6 cellular contexts compared by ENCODE assay signal in genomic region chr10:70159366-70159765, GRCh38. TPM values are rescaled to one million over a fixed set of nuclear protein-coding genes. Genes with fewer than 3 reads are reported as not detected.
A peak's percentile ranks its signal among the peaks of the same experiment; 100 is the strongest.
DNase-seq lines count a peak whose midpoint lies in the region; ATAC-seq, FAIRE-seq and TF ChIP-seq lines count a peak whose summit lies in the region.
"Not testable (repeated sequence)": the region's sequence is repeated elsewhere in the genome, so short reads cannot be mapped to it uniquely, and the experiment has no call there.

No MANE protein-coding gene starts in this region.

- peaks cover 26% of the 10 kb centered on the region for H3K4me1 Mint-ChIP-seq in WTC11
- H3K4me1 Mint-ChIP-seq in activated naive CD4-positive, alpha-beta T cell treated with anti-CD3 and anti-CD28 coated beads for 36 hours (ENCODE audit: low read depth) = peaks cover 47% of the 10 kb centered on the region

- ATAC-seq in WTC11, K562: not testable (repeated sequence)

- WGBS in K562 (ENCODE audit: insufficient coverage, low coverage, missing lambda C conversion rate) = 63% methylated on average over 3 of the region's 3 CpGs

- H3K79me2 ChIP-seq in K562 (ENCODE audit: control insufficient read depth, insufficient read depth, low read length) (peaks cover 55% of the 10 kb centered on the region), osteoblast (ENCODE audit: insufficient read depth, low read length) (peaks cover 93% of the 10 kb centered on the region)

- H3K9me3 ChIP-seq in SK-N-MC (ENCODE audit: low read depth, low read length); K562 (replicated peaks; ENCODE audit: control insufficient read depth, insufficient read depth, low read depth, low read length); osteoblast (ENCODE audit: low read depth, low read length): not testable (repeated sequence)

- not testable (repeated sequence) for H3K4me3 Mint-ChIP-seq in WTC11; activated naive CD4-positive, alpha-beta T cell treated with anti-CD3 and anti-CD28 coated beads for 36 hours

- peaks cover 52% of the 10 kb centered on the region; the same call in 1 of the 2 replicates for H3K36me3 ChIP-seq in SK-N-MC (ENCODE audit: insufficient read depth, low read length)
- H3K36me3 ChIP-seq in K562 (ENCODE audit: control insufficient read depth, insufficient read depth, low read length) = peaks cover 93% of the 10 kb centered on the region
- peaks cover 85% of the 10 kb centered on the region for H3K36me3 ChIP-seq in osteoblast (ENCODE audit: insufficient read depth, low read length)

- TF ChIP-seq CTCF in WTC11 (IDR thresholded peaks at IDR 0.05); K562 (IDR thresholded peaks at IDR 0.05 in 2 of 3, conservative IDR thresholded peaks at IDR 0.05 in 1 of 3; ENCODE audit: insufficient read depth in 2 of 3, low read depth in 1 of 3, low read length in 3 of 3); osteoblast (IDR thresholded peaks at IDR 0.05; ENCODE audit: extremely low read depth, low read depth, low read length): not testable (repeated sequence)

- DNase-seq in GM19239 (ENCODE audit: insufficient read length, low spot score); SK-N-MC (ENCODE audit: low read depth, low spot score); WTC11 (ENCODE audit: low spot score); activated naive CD4-positive, alpha-beta T cell treated with anti-CD3 and anti-CD28 coated beads for 36 hours; K562 (ENCODE audit: extremely low read depth in 1 of 4, low spot score in 3 of 4); osteoblast (ENCODE audit: insufficient read length, low spot score, missing footprints): not testable (repeated sequence)

- not testable (repeated sequence) for H3K4me3 ChIP-seq in SK-N-MC; K562; osteoblast (ENCODE audit: insufficient read depth, low read length)

- H3K4me1 ChIP-seq in K562 (replicated peaks in 1 of 2; ENCODE audit: control insufficient read depth in 2 of 2, insufficient read depth in 2 of 2, low read length in 2 of 2) = peaks cover 0 to 18% of the 10 kb centered on the region in 2 experiments; a peak in 4 of 5 replicates
- peaks cover 33% of the 10 kb centered on the region for H3K4me1 ChIP-seq in osteoblast (ENCODE audit: insufficient read depth, low read length)

- POLR2A ChIA-PET in WTC11 (lab: Charles Lee) = interaction anchor here (1.5 kb wide), 1 partner anchor 13 kb away, joined by 4 read pairs; the partner anchor contains the start of gene TYSND1
- POLR2A ChIA-PET in K562 (lab: Yijun Ruan, JAX) = interaction anchor here (0.6 to 1.9 kb wide), 5 partner anchors 8 to 39 kb away, joined by 3 to 9 read pairs (median 3); no protein-coding TSS in a partner anchor

- H3K27ac Mint-ChIP-seq in WTC11 = not testable (repeated sequence)
- H3K27ac Mint-ChIP-seq in activated naive CD4-positive, alpha-beta T cell treated with anti-CD3 and anti-CD28 coated beads for 36 hours = peak overlapping the region; percentile 14

- not testable (repeated sequence) for H3K9ac ChIP-seq in SK-N-MC (ENCODE audit: insufficient read length); K562 (ENCODE audit: insufficient read depth in 1 of 2, low read depth in 2 of 2, low read length in 2 of 2)

- H3K9me1 ChIP-seq in K562 (ENCODE audit: control insufficient read depth, insufficient read depth, low read length) = not testable (repeated sequence)

- not testable (repeated sequence) for H3K9me3 Mint-ChIP-seq in WTC11; activated naive CD4-positive, alpha-beta T cell treated with anti-CD3 and anti-CD28 coated beads for 36 hours

- peak; percentile 51 for FAIRE-seq in GM19239 (lab: Jason Lieb, UNC)
- not testable (repeated sequence) for FAIRE-seq in K562 (lab: Jason Lieb, UNC)

- CTCF ChIA-PET in WTC11 (lab: Charles Lee) = interaction anchor here (0.7 kb wide), 1 partner anchor 13 kb away, joined by 3 read pairs; the partner anchor contains the start of gene TYSND1
- CTCF ChIA-PET in activated naive CD4-positive, alpha-beta T cell treated with anti-CD3 and anti-CD28 coated beads for 36 hours (lab: Charles Lee) = interaction anchor here (0.8 to 1.6 kb wide), 2 partner anchors 9 to 12 kb away, joined by 3 to 6 read pairs; partner anchors contain the start of gene TYSND1
- CTCF ChIA-PET in K562 (lab: Yijun Ruan, JAX; ENCODE audit: low intra/inter-chr PET ratio) = not testable (repeated sequence)

- H3K27ac ChIP-seq in SK-N-MC = peak overlapping the region; percentile 31; the same call in 1 of the 2 replicates
- H3K27ac ChIP-seq in K562 (ENCODE audit: extremely low read depth, low read depth, low read length) = not testable (repeated sequence)
- peak overlapping the region; percentile 11 for H3K27ac ChIP-seq in osteoblast (ENCODE audit: low read depth, low read length)

- intact Hi-C loops in activated naive CD4-positive, alpha-beta T cell treated with anti-CD3 and anti-CD28 coated beads for 36 hours (cut with micrococcal nuclease); K562 (cut with micrococcal nuclease): not testable (repeated sequence)

- not testable (repeated sequence) for H3K27me3 Mint-ChIP-seq in WTC11 (ENCODE audit: low read depth); activated naive CD4-positive, alpha-beta T cell treated with anti-CD3 and anti-CD28 coated beads for 36 hours (ENCODE audit: low read depth)

- in situ Hi-C loops in K562 (cut with MboI) = not testable (repeated sequence)

- peaks cover 50% of the 10 kb centered on the region for H3K36me3 Mint-ChIP-seq in WTC11
- peaks cover 53% of the 10 kb centered on the region for H3K36me3 Mint-ChIP-seq in activated naive CD4-positive, alpha-beta T cell treated with anti-CD3 and anti-CD28 coated beads for 36 hours (ENCODE audit: low read depth)

- H3K27me3 ChIP-seq in K562 (ENCODE audit: control insufficient read depth in 2 of 2, insufficient read depth in 2 of 2, low read length in 2 of 2); osteoblast (ENCODE audit: insufficient read depth, low read length): not testable (repeated sequence)

- peaks cover 25% of the 10 kb centered on the region for H4K20me1 ChIP-seq in K562 (replicated peaks; ENCODE audit: control insufficient read depth, insufficient read depth, low read length)
- peaks cover 70% of the 10 kb centered on the region for H4K20me1 ChIP-seq in osteoblast (ENCODE audit: insufficient read depth, low read length)

- H3K4me2 ChIP-seq in K562 (ENCODE audit: insufficient read depth, low read length); osteoblast (ENCODE audit: insufficient read depth, low read length): not testable (repeated sequence)

- H2AFZ ChIP-seq in K562 (ENCODE audit: low read depth, low read length); osteoblast (ENCODE audit: low read length): not testable (repeated sequence)

- TF ChIP-seq POLR2A in K562 (conservative IDR thresholded peaks at IDR 0.05) = not testable (repeated sequence)

- BruUV-seq in K562 (replicated peaks; lab: Mats Ljungman, UMichigan) = not testable (repeated sequence)

- TF ChIP-seq RAD21 in K562 (CRISPR knock-in tag; conservative IDR thresholded peaks at IDR 0.05 in 1 of 2, IDR thresholded peaks at IDR 0.05 in 1 of 2) = not testable (repeated sequence)

- not testable (repeated sequence) for TF ChIP-seq EP300 in K562 (IDR thresholded peaks at IDR 0.05; ENCODE audit: low read length)

RNA-seq across cellular contexts. Expression of gene SAR1A, which starts 10.9 kb away (rescaled TPM):
- 102 to 111 TPM (median 109 TPM) in 3 replicates for total RNA-seq in WTC11 (2021)
- 100 to 1,000 TPM; 101 to 109 TPM for total RNA-seq in activated naive CD4-positive, alpha-beta T cell treated with anti-CD3 and anti-CD28 coated beads for 36 hours
- 82.1 and 152 TPM in 2 replicates for total RNA-seq in K562 (2011; cell fraction: chromatin; rRNA removed; ENCODE audit: low replicate concordance)
- 47.0 and 49.2 TPM in 2 replicates for total RNA-seq in K562 (2011; cell fraction: nucleolus; rRNA removed)
- total RNA-seq in K562 (2011; cell fraction: nucleoplasm; rRNA removed) = 98.8 and 142 TPM in 2 replicates
- 63.0 and 68.5 TPM in 2 replicates for total RNA-seq in K562 (2014; rRNA removed)
- total RNA-seq in K562 (2014; rRNA removed; fragmentation: Illumina TruSeq; extraction: Trizol) = 96.9 and 105 TPM in 2 replicates
- 79.4 and 84.9 TPM in 2 replicates for total RNA-seq in K562 (2015; rRNA removed; fragmentation: Illumina TruSeq; extraction: Trizol)
- 119 and 123 TPM in 2 replicates for total RNA-seq in K562 (2021)
- 123 and 129 TPM in 2 replicates for polyA plus RNA-seq in K562 (2011; rRNA removed)
- 22.7 and 40.1 TPM in 2 replicates for polyA plus RNA-seq in K562 (2011; cell fraction: cytosol; rRNA removed)
- polyA plus RNA-seq in K562 (2011; cell fraction: nucleus; rRNA removed) = 35.5 and 56.1 TPM in 2 replicates
- 40.2 and 56.6 TPM in 2 replicates for polyA plus RNA-seq in K562 (2012)
- 73.8 and 76.6 TPM in 2 replicates for polyA plus RNA-seq in K562 (2014; fragmentation: Illumina TruSeq; extraction: Trizol)
- 100 to 1,000 TPM; 115 to 132 TPM for polyA plus RNA-seq in K562 (2014; fragmentation: Nextera tagmentation; extraction: Ambion mirVana)
- polyA plus RNA-seq in K562 (2014; rRNA removed) = 53.0 and 55.8 TPM in 2 replicates
- polyA minus RNA-seq in K562 (2011; rRNA and poly(A)+ RNA removed) = 168 and 183 TPM in 2 replicates
- polyA minus RNA-seq in K562 (2011; cell fraction: cytosol; rRNA and poly(A)+ RNA removed) = 51.8 and 62.8 TPM in 2 replicates
- polyA minus RNA-seq in K562 (2011; cell fraction: nucleus; rRNA and poly(A)+ RNA removed) = 19.5 and 37.4 TPM in 2 replicates
- total RNA-seq in osteoblast = 219 and 240 TPM in 2 replicates

RNA-seq across cellular contexts. Expression of gene TYSND1, which starts 12.9 kb away (rescaled TPM):
- total RNA-seq in WTC11 (2021) = 18.9 to 21.3 TPM (median 20.7 TPM) in 3 replicates
- total RNA-seq in activated naive CD4-positive, alpha-beta T cell treated with anti-CD3 and anti-CD28 coated beads for 36 hours = 10 to 100 TPM; 12.5 to 13.0 TPM
- total RNA-seq in K562 (2011; cell fraction: chromatin; rRNA removed; ENCODE audit: low replicate concordance) = 7.2 and 8.1 TPM in 2 replicates
- total RNA-seq in K562 (2011; cell fraction: nucleolus; rRNA removed) = 4.7 and 5.0 TPM in 2 replicates
- total RNA-seq in K562 (2011; cell fraction: nucleoplasm; rRNA removed) = 5.2 and 7.2 TPM in 2 replicates
- total RNA-seq in K562 (2014; rRNA removed) = 0.91 and 1.8 TPM in 2 replicates
- total RNA-seq in K562 (2014; rRNA removed; fragmentation: Illumina TruSeq; extraction: Trizol) = 0.41 and 1.4 TPM in 2 replicates
- 1.4 and 1.6 TPM in 2 replicates for total RNA-seq in K562 (2015; rRNA removed; fragmentation: Illumina TruSeq; extraction: Trizol)
- total RNA-seq in K562 (2021) = 1.7 and 1.9 TPM in 2 replicates
- polyA plus RNA-seq in K562 (2011; rRNA removed) = 1.3 and 2.0 TPM in 2 replicates
- polyA plus RNA-seq in K562 (2011; cell fraction: cytosol; rRNA removed) = 2.1 and 2.3 TPM in 2 replicates
- polyA plus RNA-seq in K562 (2011; cell fraction: nucleus; rRNA removed) = 3.5 and 3.6 TPM in 2 replicates
- 0.98 and 2.0 TPM in 2 replicates for polyA plus RNA-seq in K562 (2012)
- 1.3 TPM in 2 replicates for polyA plus RNA-seq in K562 (2014; fragmentation: Illumina TruSeq; extraction: Trizol)
- under 1 TPM; 0.60 to 0.65 TPM for polyA plus RNA-seq in K562 (2014; fragmentation: Nextera tagmentation; extraction: Ambion mirVana)
- polyA plus RNA-seq in K562 (2014; rRNA removed) = 1.3 and 2.0 TPM in 2 replicates
- polyA minus RNA-seq in K562 (2011; rRNA and poly(A)+ RNA removed) = 1.5 and 2.1 TPM in 2 replicates
- 0.48 and 0.73 TPM in 2 replicates for polyA minus RNA-seq in K562 (2011; cell fraction: cytosol; rRNA and poly(A)+ RNA removed)
- polyA minus RNA-seq in K562 (2011; cell fraction: nucleus; rRNA and poly(A)+ RNA removed) = 2.6 and 3.1 TPM in 2 replicates
- total RNA-seq in osteoblast = 13.0 and 15.6 TPM in 2 replicates

RNA-seq across cellular contexts. Expression of gene AIFM2, which starts 26.7 kb away (rescaled TPM):
- 4.4 to 5.2 TPM (median 4.6 TPM) in 3 replicates for total RNA-seq in WTC11 (2021)
- 1 to 10 TPM; 3.0 to 3.3 TPM for total RNA-seq in activated naive CD4-positive, alpha-beta T cell treated with anti-CD3 and anti-CD28 coated beads for 36 hours
- total RNA-seq in K562 (2011; cell fraction: chromatin; rRNA removed; ENCODE audit: low replicate concordance) = 7.2 and 14.4 TPM in 2 replicates
- 8.3 and 9.7 TPM in 2 replicates for total RNA-seq in K562 (2011; cell fraction: nucleolus; rRNA removed)
- total RNA-seq in K562 (2011; cell fraction: nucleoplasm; rRNA removed) = 8.2 and 9.4 TPM in 2 replicates
- total RNA-seq in K562 (2014; rRNA removed) = 9.2 and 10.5 TPM in 2 replicates
- 3.9 and 5.3 TPM in 2 replicates for total RNA-seq in K562 (2014; rRNA removed; fragmentation: Illumina TruSeq; extraction: Trizol)
- total RNA-seq in K562 (2015; rRNA removed; fragmentation: Illumina TruSeq; extraction: Trizol) = 7.6 and 7.8 TPM in 2 replicates
- 11.4 and 13.1 TPM in 2 replicates for total RNA-seq in K562 (2021)
- 8.0 and 9.9 TPM in 2 replicates for polyA plus RNA-seq in K562 (2011; rRNA removed)
- 9.2 and 13.0 TPM in 2 replicates for polyA plus RNA-seq in K562 (2011; cell fraction: cytosol; rRNA removed)
- polyA plus RNA-seq in K562 (2011; cell fraction: nucleus; rRNA removed) = 7.5 and 12.1 TPM in 2 replicates
- polyA plus RNA-seq in K562 (2012) = 11.0 and 11.6 TPM in 2 replicates
- 9.3 and 12.1 TPM in 2 replicates for polyA plus RNA-seq in K562 (2014; fragmentation: Illumina TruSeq; extraction: Trizol)
- polyA plus RNA-seq in K562 (2014; fragmentation: Nextera tagmentation; extraction: Ambion mirVana) = 1 to 10 TPM; 2.7 to 4.9 TPM
- polyA plus RNA-seq in K562 (2014; rRNA removed) = 13.9 and 14.1 TPM in 2 replicates
- 3.8 and 7.3 TPM in 2 replicates for polyA minus RNA-seq in K562 (2011; rRNA and poly(A)+ RNA removed)
- polyA minus RNA-seq in K562 (2011; cell fraction: cytosol; rRNA and poly(A)+ RNA removed) = 6.6 and 7.1 TPM in 2 replicates
- 2.7 and 3.1 TPM in 2 replicates for polyA minus RNA-seq in K562 (2011; cell fraction: nucleus; rRNA and poly(A)+ RNA removed)
- total RNA-seq in osteoblast = 14.4 and 14.8 TPM in 2 replicates
